In genomic region chr4:57410331-57411052, GRCh38 we compare ENCODE assay signal across 19 cellular contexts.
DNase-seq lines count a peak whose midpoint lies in the region; FAIRE-seq and TF ChIP-seq lines count a peak whose summit lies in the region.
"Had no signal": no experiment of that assay in that cellular context is flagged by ENCODE, and none has a peak within 500 bp of the region (broad histone marks: within the 10 kb centered on the region; RNA-seq: fewer than 3 reads in every experiment).

No MANE protein-coding gene starts in this region.

- no peaks in the 10 kb centered on the region for H3K79me1 ChIP-seq in mesendoderm (ENCODE audit: low read length)

- no peak overlapping the region for H3K4me2 ChIP-seq in mesendoderm (ENCODE audit: low read length)
- H3K4me2 ChIP-seq: BLaER1 treated with 17β-estradiol and CSF1 and Interleukin-3, amounts not matched to agents 10 nM and 100 nM had no signal

- H4K5ac ChIP-seq in mesendoderm (ENCODE audit: low read length), result no peak overlapping the region

- POLR2A ChIA-PET in CD8-positive, alpha-beta memory T cell (lab: Charles Lee), result no interaction called here

- H3K23ac ChIP-seq in mesendoderm (ENCODE audit: low read length), result no peak overlapping the region

- H3K27me3 ChIP-seq in tibial artery (no peaks in the 10 kb centered on the region), mesendoderm (ENCODE audit: insufficient read depth, low read length, poor library complexity) (no peaks in the 10 kb centered on the region)
- H3K27me3 ChIP-seq in CD8-positive, alpha-beta memory T cell (ENCODE audit: insufficient read depth, low read length, poor library complexity, severe bottlenecking), result no peaks in the 10 kb centered on the region
- H3K27me3 ChIP-seq: BLaER1 treated with 17β-estradiol and CSF1 and Interleukin-3, amounts not matched to agents 10 nM and 100 nM had no signal

- no peak overlapping the region for H2BK120ac ChIP-seq in mesendoderm (ENCODE audit: low read depth, low read length)

- DNase-seq in SK-MEL-5 (ENCODE audit: low read depth, low spot score), result peak; percentile 82
- DNase-seq in frontal cortex (ENCODE audit: low spot score in 2 of 2), result peak; percentile 3 to 15
- DNase-seq in midbrain (lab: John Stamatoyannopoulos, UW), result peak; percentile 82
- peak; percentile 30 to 67 for DNase-seq in tibial artery
- no peak for DNase-seq in mesendoderm
- no peak for DNase-seq in CD8-positive, alpha-beta memory T cell
- DNase-seq in ureter (ENCODE audit: low spot score), result no peak
- DNase-seq: activated CD4-positive, alpha-beta T cell treated with anti-CD3 and anti-CD28 coated beads for 36 hours; central memory CD4-positive, alpha-beta T cell; DMS79 treated with DMSO at 0.1 percent for 48 hours; GOT3; NCI-H1436 treated with DMSO at 0.1 percent for 48 hours; spleen; stimulated activated naive CD4-positive, alpha-beta T cell; T-helper 9 cell had no signal

- no peaks in the 10 kb centered on the region for H3K36me3 Mint-ChIP-seq in CD8-positive, alpha-beta memory T cell
- H3K36me3 Mint-ChIP-seq: activated naive CD4-positive, alpha-beta T cell treated with anti-CD3 and anti-CD28 coated beads, Interleukin-2, amount 50 U/mL, for 24 hours had no signal

- no peaks in the 10 kb centered on the region for H3K27me3 Mint-ChIP-seq in CD8-positive, alpha-beta memory T cell
- H3K27me3 Mint-ChIP-seq: activated CD4-positive, alpha-beta T cell treated with anti-CD3 and anti-CD28 coated beads for 36 hours; activated naive CD4-positive, alpha-beta T cell treated with anti-CD3 and anti-CD28 coated beads, Interleukin-2, amount 50 U/mL, for 24 hours had no signal

- H3K9me3 Mint-ChIP-seq in CD8-positive, alpha-beta memory T cell, result no peaks in the 10 kb centered on the region
- H3K9me3 Mint-ChIP-seq: activated naive CD4-positive, alpha-beta T cell treated with anti-CD3 and anti-CD28 coated beads, Interleukin-2, amount 50 U/mL, for 24 hours had no signal

- H3K18ac ChIP-seq in mesendoderm (ENCODE audit: low read length), result no peak overlapping the region

- H3K36me3 ChIP-seq in tibial artery (no peaks in the 10 kb centered on the region), mesendoderm (ENCODE audit: control insufficient read depth, insufficient read depth, low read length) (no peaks in the 10 kb centered on the region)
- H3K36me3 ChIP-seq in CD8-positive, alpha-beta memory T cell (ENCODE audit: insufficient read depth, low read length), result no peaks in the 10 kb centered on the region
- H3K36me3 ChIP-seq: BLaER1 treated with 17β-estradiol and CSF1 and Interleukin-3, amounts not matched to agents 10 nM and 100 nM; SJSA1; spleen had no signal

- H3K4me1 ChIP-seq in tibial artery (peaks cover 0 to 51% (median 1%) of the 10 kb centered on the region in 4 donors), mesendoderm (ENCODE audit: control insufficient read depth, low read depth, low read length) (no peaks in the 10 kb centered on the region)
- H3K4me1 ChIP-seq in CD8-positive, alpha-beta memory T cell (ENCODE audit: insufficient read depth, low read length), result no peaks in the 10 kb centered on the region
- H3K4me1 ChIP-seq: BLaER1 treated with 17β-estradiol and CSF1 and Interleukin-3, amounts not matched to agents 10 nM and 100 nM; SJSA1; spleen had no signal

- no peaks in the 10 kb centered on the region for H3K4me1 Mint-ChIP-seq in CD8-positive, alpha-beta memory T cell
- H3K4me1 Mint-ChIP-seq: activated CD4-positive, alpha-beta T cell treated with anti-CD3 and anti-CD28 coated beads for 36 hours; activated naive CD4-positive, alpha-beta T cell treated with anti-CD3 and anti-CD28 coated beads, Interleukin-2, amount 50 U/mL, for 24 hours had no signal

- H3K27ac ChIP-seq in tibial artery (peak overlapping the region; percentile 59 to 75), mesendoderm (ENCODE audit: low read depth, low read length) (no peak overlapping the region)
- H3K27ac ChIP-seq in CD8-positive, alpha-beta memory T cell (ENCODE audit: low read depth, low read length), result no peak overlapping the region
- H3K27ac ChIP-seq: BLaER1 treated with 17β-estradiol and CSF1 and Interleukin-3, amounts not matched to agents 10 nM and 100 nM; SJSA1; spleen had no signal

- H3K56ac ChIP-seq in mesendoderm (ENCODE audit: low read length), result no peak overlapping the region

- no peak overlapping the region for H2AK5ac ChIP-seq in mesendoderm (ENCODE audit: low read length)

- WGBS in mesendoderm (ENCODE audit: extremely low coverage, insufficient coverage, low lambda C conversion rate), result no CpG with 5 or more reads among the region's 5 CpGs

- H4K8ac ChIP-seq in mesendoderm (ENCODE audit: low read depth, low read length), result no peak overlapping the region

- H3K9me3 ChIP-seq in tibial artery, result no peaks in the 10 kb centered on the region
- no peaks in the 10 kb centered on the region for H3K9me3 ChIP-seq in CD8-positive, alpha-beta memory T cell (ENCODE audit: low read length)
- H3K9me3 ChIP-seq: BLaER1 treated with 17β-estradiol and CSF1 and Interleukin-3, amounts not matched to agents 10 nM and 100 nM; SJSA1; spleen had no signal

- H2BK5ac ChIP-seq in mesendoderm (ENCODE audit: low read length), result no peak overlapping the region

- H3K9ac ChIP-seq in mesendoderm (ENCODE audit: low read length), result no peak overlapping the region
- H3K9ac ChIP-seq: BLaER1 treated with 17β-estradiol and CSF1 and Interleukin-3, amounts not matched to agents 10 nM and 100 nM had no signal

- peak; percentile 26 for FAIRE-seq in frontal cortex (lab: Jason Lieb, UNC)
- FAIRE-seq: keratinocyte had no signal

- TF ChIP-seq CTCF in tibial artery (IDR thresholded peaks at IDR 0.05), result no peak

- intact Hi-C loops in tibial artery (cut with DNase I; ENCODE audit: low total_unique reads), result no loop called here

- H3K4me3 Mint-ChIP-seq in CD8-positive, alpha-beta memory T cell, result no peak overlapping the region
- H3K4me3 Mint-ChIP-seq: activated CD4-positive, alpha-beta T cell treated with anti-CD3 and anti-CD28 coated beads for 36 hours; activated naive CD4-positive, alpha-beta T cell treated with anti-CD3 and anti-CD28 coated beads, Interleukin-2, amount 50 U/mL, for 24 hours had no signal

- H3K4me3 ChIP-seq in tibial artery, result no peak overlapping the region
- H3K4me3 ChIP-seq in mesendoderm (ENCODE audit: low read length), result no peak overlapping the region
- no peak overlapping the region for H3K4me3 ChIP-seq in CD8-positive, alpha-beta memory T cell (ENCODE audit: low read length)
- H3K4me3 ChIP-seq: BLaER1 treated with 17β-estradiol and CSF1 and Interleukin-3, amounts not matched to agents 10 nM and 100 nM; SJSA1; spleen had no signal

- no peak overlapping the region for H3K27ac Mint-ChIP-seq in CD8-positive, alpha-beta memory T cell
- H3K27ac Mint-ChIP-seq: activated CD4-positive, alpha-beta T cell treated with anti-CD3 and anti-CD28 coated beads for 36 hours; activated naive CD4-positive, alpha-beta T cell treated with anti-CD3 and anti-CD28 coated beads, Interleukin-2, amount 50 U/mL, for 24 hours had no signal

- H3K79me2 ChIP-seq in mesendoderm (ENCODE audit: control insufficient read depth, insufficient read depth, low read length), result no peaks in the 10 kb centered on the region

- in situ Hi-C loops in SK-MEL-5 (cut with HindIII; ENCODE audit: low pct_unique_long_range_greater_than_20kb, low sequenced_read_pairs), result no loop called here

- no peak overlapping the region for H2BK15ac ChIP-seq in mesendoderm (replicated peaks; ENCODE audit: low read depth)

- no peak overlapping the region for H3K4ac ChIP-seq in mesendoderm (ENCODE audit: low read depth, low read length)

- CTCF ChIA-PET in CD8-positive, alpha-beta memory T cell (lab: Charles Lee), result no interaction called here

Comparison
In these comparisons a context has a peak if more than half of its experiments do, and no peak if none do; other contexts are left out.
1. DNase-seq: peak in SK-MEL-5 (single experiment), frontal cortex (2 of 2), midbrain (single experiment) and tibial artery (2 of 2); none in mesendoderm (single experiment), CD8-positive, alpha-beta memory T cell (0 of 5) and ureter (single experiment).
2. H3K27ac ChIP-seq: peak in tibial artery (2 of 2); none in mesendoderm (single experiment) and CD8-positive, alpha-beta memory T cell (single experiment).